ENCODE assay signal across 1 cellular context in the genomic region with DNA sequence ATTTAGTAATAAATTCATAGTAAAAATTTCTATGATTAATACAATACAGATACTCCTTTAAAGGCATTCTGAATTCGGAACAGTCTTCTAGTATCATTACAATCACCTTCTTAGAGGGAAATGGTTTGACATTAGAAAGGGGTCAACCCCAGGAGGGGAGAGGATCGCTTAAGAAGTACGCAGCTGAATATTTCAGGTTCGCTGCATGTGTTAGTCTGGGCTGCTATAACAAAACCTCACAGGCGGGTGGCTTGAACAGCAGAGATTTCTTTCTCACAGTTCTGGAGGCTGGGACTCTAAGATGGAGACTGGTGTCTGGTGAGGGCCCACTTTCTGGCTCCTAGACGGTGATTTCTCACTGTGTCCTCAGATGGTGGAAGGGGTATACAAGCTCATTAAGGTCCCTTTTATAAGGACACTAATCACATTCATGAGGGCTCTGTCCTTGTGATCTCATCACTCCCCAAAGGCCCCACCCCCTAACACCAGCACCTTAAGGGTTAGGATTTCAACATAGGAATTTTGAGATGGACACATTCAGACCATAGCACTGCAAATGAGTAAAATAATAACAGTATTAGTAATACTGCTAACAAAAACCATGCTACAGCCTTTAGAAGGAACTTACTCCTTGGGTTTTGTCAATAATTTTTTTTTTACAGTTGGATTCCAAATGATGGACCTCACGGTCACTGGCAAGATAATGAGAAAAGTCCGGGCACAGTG.
A peak's percentile ranks its signal among the peaks of the same experiment; 100 is the strongest.
TF ChIP-seq lines count a peak whose summit lies in the region.

No MANE protein-coding gene starts in this region.

TF ChIP-seq in IMR-90, 13 proteins besides CTCF, POLR2A, EP300 and RAD21:
- TF ChIP-seq CEBPB (IDR thresholded peaks at IDR 0.05; ENCODE audit: low read depth, low read length) = peak; percentile 28; the same call in 1 of the 2 replicates
- TF ChIP-seq, protein P1, sequence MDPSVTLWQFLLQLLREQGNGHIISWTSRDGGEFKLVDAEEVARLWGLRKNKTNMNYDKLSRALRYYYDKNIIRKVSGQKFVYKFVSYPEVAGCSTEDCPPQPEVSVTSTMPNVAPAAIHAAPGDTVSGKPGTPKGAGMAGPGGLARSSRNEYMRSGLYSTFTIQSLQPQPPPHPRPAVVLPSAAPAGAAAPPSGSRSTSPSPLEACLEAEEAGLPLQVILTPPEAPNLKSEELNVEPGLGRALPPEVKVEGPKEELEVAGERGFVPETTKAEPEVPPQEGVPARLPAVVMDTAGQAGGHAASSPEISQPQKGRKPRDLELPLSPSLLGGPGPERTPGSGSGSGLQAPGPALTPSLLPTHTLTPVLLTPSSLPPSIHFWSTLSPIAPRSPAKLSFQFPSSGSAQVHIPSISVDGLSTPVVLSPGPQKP (IDR thresholded peaks at IDR 0.05; ENCODE audit: borderline replicate concordance, low read depth, low read length) = no peak
